Comparison of ENCODE assay signal across 8 cellular contexts in genomic region chr14:25537846-25538455, GRCh38.
DNase-seq lines count a peak whose midpoint lies in the region; ATAC-seq and TF ChIP-seq lines count a peak whose summit lies in the region.

No MANE protein-coding gene starts in this region.

- H3K4me1 Mint-ChIP-seq in activated naive CD8-positive, alpha-beta T cell treated with anti-CD3 and anti-CD28 coated beads for 36 hours: no peaks in the 10 kb centered on the region

- H3K27ac ChIP-seq in right cardiac atrium (ENCODE audit: low read length): no peak overlapping the region

- H3K36me3 Mint-ChIP-seq in activated naive CD8-positive, alpha-beta T cell treated with anti-CD3 and anti-CD28 coated beads for 36 hours: no peaks in the 10 kb centered on the region

- peak; percentile 29 for TF ChIP-seq CTCF in mucosa of descending colon (IDR thresholded peaks at IDR 0.05)

- H3K4me1 ChIP-seq in mucosa of descending colon (ENCODE audit: low read depth) (no peaks in the 10 kb centered on the region), right cardiac atrium (ENCODE audit: control insufficient read depth, insufficient read depth, low read length) (no peaks in the 10 kb centered on the region)

- H3K9me3 Mint-ChIP-seq in activated naive CD8-positive, alpha-beta T cell treated with anti-CD3 and anti-CD28 coated beads for 36 hours: no peaks in the 10 kb centered on the region

- no peaks in the 10 kb centered on the region for H3K36me3 ChIP-seq in mucosa of descending colon (ENCODE audit: low read depth)

- H3K27me3 Mint-ChIP-seq in activated naive CD8-positive, alpha-beta T cell treated with anti-CD3 and anti-CD28 coated beads for 36 hours: no peaks in the 10 kb centered on the region

- DNase-seq in Ammon's horn (ENCODE audit: low spot score) (peak; percentile 13), NCI-H2029 treated with DMSO at 0.1 percent for 48 hours (lab: John Stamatoyannopoulos, UW) (peak; percentile 27), mucosa of descending colon (peak in 1 of 3 donors; percentile 69), right cardiac atrium (no peak)
- DNase-seq in activated naive CD8-positive, alpha-beta T cell treated with anti-CD3 and anti-CD28 coated beads for 36 hours: peak; percentile 16

- H3K27me3 ChIP-seq in right cardiac atrium (ENCODE audit: control insufficient read depth, insufficient read depth): no peaks in the 10 kb centered on the region

- H3K4me3 Mint-ChIP-seq in activated naive CD8-positive, alpha-beta T cell treated with anti-CD3 and anti-CD28 coated beads for 36 hours: no peak overlapping the region

- ATAC-seq in GM18867 (IDR thresholded peaks at IDR 0.05; ENCODE audit: unreplicated experiment) (peak; percentile 75), mucosa of descending colon (peak; percentile 45), right cardiac atrium (no peak), HG03139 (IDR thresholded peaks at IDR 0.05; ENCODE audit: unreplicated experiment) (no peak), GM21390 (IDR thresholded peaks at IDR 0.05; ENCODE audit: unreplicated experiment) (no peak)

- no peak overlapping the region for H3K27ac Mint-ChIP-seq in activated naive CD8-positive, alpha-beta T cell treated with anti-CD3 and anti-CD28 coated beads for 36 hours

- WGBS in right cardiac atrium: 53% methylated on average over 2 of the region's 2 CpGs

- no peak overlapping the region for H3K4me3 ChIP-seq in mucosa of descending colon
- H3K4me3 ChIP-seq in right cardiac atrium (ENCODE audit: low read length): no peak overlapping the region

- intact Hi-C loops in mucosa of descending colon (cut with DNase I, micrococcal nuclease) (no loop called here), right cardiac atrium (cut with DNase I) (no loop called here)

- H3K9me3 ChIP-seq in mucosa of descending colon (no peaks in the 10 kb centered on the region), right cardiac atrium (ENCODE audit: control insufficient read depth, low read length) (no peaks in the 10 kb centered on the region)

Comparison
In these comparisons a context has a peak if more than half of its experiments do, and no peak if none do; other contexts are left out.
1. DNase-seq: peak in Ammon's horn (single experiment), NCI-H2029 treated with DMSO at 0.1 percent for 48 hours (single experiment) and activated naive CD8-positive, alpha-beta T cell treated with anti-CD3 and anti-CD28 coated beads for 36 hours (single experiment); none in right cardiac atrium (0 of 3).
2. ATAC-seq: peak in GM18867 (single experiment) and mucosa of descending colon (single experiment); none in right cardiac atrium (0 of 2), HG03139 (single experiment) and GM21390 (single experiment).